ENCODE assay signal across 15 cellular contexts in genomic region chr13:21032656-21033055, GRCh38. TPM values are rescaled to one million over a fixed set of nuclear protein-coding genes. Genes with fewer than 3 reads are reported as not detected.
DNase-seq lines count a peak whose midpoint lies in the region; ATAC-seq, FAIRE-seq and TF ChIP-seq lines count a peak whose summit lies in the region.
"Had no signal": no experiment of that assay in that cellular context is flagged by ENCODE, and none has a peak within 500 bp of the region (broad histone marks: within the 10 kb centered on the region; RNA-seq: fewer than 3 reads in every experiment).

No MANE protein-coding gene starts in this region.

- no peak for TF ChIP-seq CTCF in C4-2B (conservative IDR thresholded peaks at IDR 0.05)

- H3K36me3 Mint-ChIP-seq in immature natural killer cell: peaks cover 0 to 6% (median 6%) of the 10 kb centered on the region in 3 donors
- H3K36me3 Mint-ChIP-seq: naive B cell had no signal

- H3K9ac ChIP-seq in adipocyte (ENCODE audit: low read length) (peak overlapping the region; percentile 70), skeletal muscle satellite cell (ENCODE audit: low read depth, low read length) (peak overlapping the region; percentile 48)

- H3K4me3 ChIP-seq in adipocyte (ENCODE audit: low read length) (peak overlapping the region; percentile 75), skeletal muscle satellite cell (ENCODE audit: low read length) (peak overlapping the region; percentile 36)

- FAIRE-seq in HTR-8/SVneo (lab: Jason Lieb, UNC): no peak
- FAIRE-seq: H1, small intestine had no signal

- H3K27ac Mint-ChIP-seq in immature natural killer cell: peak overlapping the region in 5 of 6 donors; percentile 6 to 80 (median 36)
- H3K27ac Mint-ChIP-seq: activated naive CD4-positive, alpha-beta T cell treated with anti-CD3 and anti-CD28 coated beads for 36 hours; B cell had no signal

- H3K9me3 ChIP-seq in adipocyte (ENCODE audit: control insufficient read depth, low read length): no peaks in the 10 kb centered on the region
- H3K9me3 ChIP-seq in skeletal muscle satellite cell (replicated peaks; ENCODE audit: low read length): no peaks in the 10 kb centered on the region

- peaks cover 5% of the 10 kb centered on the region for H3K36me3 ChIP-seq in adipocyte (ENCODE audit: control insufficient read depth, insufficient read depth, low read length, severe bottlenecking)
- no peaks in the 10 kb centered on the region for H3K36me3 ChIP-seq in skeletal muscle satellite cell (ENCODE audit: insufficient read depth, low read length)

- H3K27me3 Mint-ChIP-seq in immature natural killer cell (ENCODE audit: low read depth in 3 of 3): no peaks in the 10 kb centered on the region
- H3K27me3 Mint-ChIP-seq: B cell, naive B cell had no signal

- peaks cover 40 to 57% of the 10 kb centered on the region in 2 donors for H3K4me1 Mint-ChIP-seq in immature natural killer cell

- DNase-seq in adipocyte (ENCODE audit: low read depth) (no peak), immature natural killer cell (no peak), NCI-H2081 treated with DMSO at 0.1 percent for 48 hours (lab: John Stamatoyannopoulos, UW) (no peak), HTR-8/SVneo (ENCODE audit: insufficient read length, low spot score) (no peak)
- DNase-seq: activated CD4-positive, alpha-beta T cell treated with anti-CD3 and anti-CD28 coated beads, Interleukin-2, amount 50 U/mL, for 1 hour; activated naive CD4-positive, alpha-beta T cell treated with anti-CD3 and anti-CD28 coated beads for 36 hours; naive B cell; NCI-H345; small intestine had no signal

- ATAC-seq in GM21423 (IDR thresholded peaks at IDR 0.05; ENCODE audit: unreplicated experiment) (no peak), HG03159 (IDR thresholded peaks at IDR 0.05; ENCODE audit: unreplicated experiment) (no peak)

- peak overlapping the region in 3 of 5 donors; percentile 0 to 69 (median 40) for H3K4me3 Mint-ChIP-seq in immature natural killer cell
- H3K4me3 Mint-ChIP-seq: activated naive CD4-positive, alpha-beta T cell treated with anti-CD3 and anti-CD28 coated beads for 36 hours; B cell had no signal

- H3K4me1 ChIP-seq in adipocyte (ENCODE audit: control insufficient read depth, insufficient read depth, low read length): peaks cover 39% of the 10 kb centered on the region
- H3K4me1 ChIP-seq in skeletal muscle satellite cell (ENCODE audit: control insufficient read depth, insufficient read depth, low read length): peaks cover 33% of the 10 kb centered on the region

- peak overlapping the region; percentile 72 for H3K27ac ChIP-seq in C4-2B

- no peaks in the 10 kb centered on the region for H3K27me3 ChIP-seq in adipocyte (replicated peaks; ENCODE audit: control insufficient read depth, insufficient read depth, low read length)
- no peaks in the 10 kb centered on the region for H3K27me3 ChIP-seq in skeletal muscle satellite cell (ENCODE audit: control insufficient read depth, insufficient read depth, low read length)

- peak overlapping the region; percentile 62 for H3K4me2 ChIP-seq in skeletal muscle satellite cell (ENCODE audit: low read length)

- H3K9me3 Mint-ChIP-seq in immature natural killer cell: no peaks in the 10 kb centered on the region
- H3K9me3 Mint-ChIP-seq: activated naive CD4-positive, alpha-beta T cell treated with anti-CD3 and anti-CD28 coated beads for 36 hours had no signal

RNA-seq across cellular contexts. Expression of gene LATS2, which starts 28.7 kb away (rescaled TPM):
- 1 to 10 TPM in 2 of 3 donors, under 1 TPM in 1; 0.59 to 1.8 (median 1.3) TPM for polyA plus RNA-seq in immature natural killer cell
- total RNA-seq in skeletal muscle satellite cell (2012; rRNA removed): 9.4 and 11.1 TPM in 2 replicates
